ENCODE assay signal across 15 cellular contexts in the genomic region with DNA sequence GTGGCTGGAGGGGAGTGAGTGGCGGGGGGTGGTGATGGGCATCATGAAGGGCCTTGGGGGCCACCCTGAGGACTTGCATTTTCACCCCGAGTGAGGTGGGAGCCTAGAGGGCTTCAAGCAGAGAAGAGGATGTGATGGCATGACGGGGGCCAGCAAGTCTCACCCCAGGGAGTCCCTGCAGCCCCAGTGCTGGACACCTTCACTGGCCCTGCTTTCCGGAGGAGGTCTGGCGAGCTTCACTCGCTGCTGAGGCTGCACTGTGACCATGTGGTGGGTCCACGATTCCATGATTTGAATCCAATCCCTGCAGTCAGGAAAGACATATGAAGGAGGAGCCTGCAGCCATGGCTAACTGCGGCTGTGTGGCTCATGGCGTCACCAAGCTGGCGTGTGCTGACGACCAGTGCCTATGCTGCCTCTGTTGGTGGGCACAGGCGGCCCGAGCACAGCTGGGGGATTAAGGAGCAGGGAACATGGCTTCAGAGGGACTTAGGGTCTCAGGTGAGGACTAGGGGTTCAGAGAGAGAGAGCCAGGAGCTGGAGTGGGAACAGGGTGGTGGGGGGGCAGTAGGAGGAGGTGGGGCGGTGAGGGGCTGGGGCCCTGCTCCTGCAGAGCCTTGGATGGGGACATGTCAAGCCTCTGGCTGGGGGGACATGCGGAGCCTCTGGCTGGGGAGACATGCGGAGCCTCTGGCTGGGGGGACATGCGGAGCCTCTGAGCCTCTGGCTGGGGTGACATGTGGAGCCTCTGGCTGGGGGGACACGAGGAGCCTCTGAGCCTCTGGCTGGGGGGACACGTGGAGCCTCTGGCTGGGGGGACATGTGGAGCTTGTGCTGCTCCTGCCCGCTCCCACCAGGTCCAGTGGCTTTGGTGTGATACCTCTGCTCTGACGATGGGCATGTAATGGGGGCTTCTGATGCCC. TPM values are rescaled to one million over a fixed set of nuclear protein-coding genes. Genes with fewer than 3 reads are reported as not detected.
DNase-seq lines count a peak whose midpoint lies in the region; ATAC-seq, FAIRE-seq and TF ChIP-seq lines count a peak whose summit lies in the region.
"Had no signal": no experiment of that assay in that cellular context is flagged by ENCODE, and none has a peak within 500 bp of the region (broad histone marks: within the 10 kb centered on the region; RNA-seq: fewer than 3 reads in every experiment).

No MANE protein-coding gene starts in this region.

- no peak for DNase-seq in CD4-positive, alpha-beta memory T cell
- no peak for DNase-seq in T-cell
- peak; percentile 37 for DNase-seq in endodermal cell
- no peak for DNase-seq in trophoblast cell
- no peak for DNase-seq in NCI-H187 (lab: John Stamatoyannopoulos, UW)
- DNase-seq in medulla oblongata (ENCODE audit: extremely low spot score): no peak
- DNase-seq in small intestine: no peak
- DNase-seq: dermis blood vessel endothelial cell, NCI-H1105, NCI-H446 had no signal

- H3K4me1 ChIP-seq in CD4-positive, alpha-beta memory T cell (ENCODE audit: insufficient read depth, low read length): peaks cover 92% of the 10 kb centered on the region
- H3K4me1 ChIP-seq in endodermal cell (ENCODE audit: control insufficient read depth, insufficient read depth, low read length) (peaks cover 15% of the 10 kb centered on the region), trophoblast cell (ENCODE audit: control insufficient read depth in 1 of 2, insufficient read depth in 2 of 2, low read length in 2 of 2) (peaks cover 24 to 37% of the 10 kb centered on the region in 2 experiments), small intestine (ENCODE audit: control insufficient read depth in 2 of 2, insufficient read depth in 1 of 2, low read depth in 1 of 2, low read length in 1 of 2) (no peaks in the 10 kb centered on the region)
- H3K4me1 ChIP-seq: ascending aorta had no signal

- peak overlapping the region; percentile 90 to 94 for H3K4me3 ChIP-seq in CD4-positive, alpha-beta memory T cell (ENCODE audit: low read length in 2 of 2)
- no peak overlapping the region for H3K4me3 ChIP-seq in endodermal cell (ENCODE audit: low read length)
- no peak overlapping the region for H3K4me3 ChIP-seq in trophoblast cell (ENCODE audit: low read depth, low read length)
- H3K4me3 ChIP-seq in small intestine (ENCODE audit: low read depth in 1 of 2, low read length in 2 of 2): peak overlapping the region in 1 of 2 donors; percentile 38
- H3K4me3 ChIP-seq: ascending aorta had no signal

- no peak for TF ChIP-seq CTCF in endodermal cell (conservative IDR thresholded peaks at IDR 0.05)

- CTCF ChIA-PET in CD4-positive, alpha-beta memory T cell (lab: Charles Lee; ENCODE audit: partially characterized antibody): interaction anchor here (1.0 to 4.0 kb wide), 8 partner anchors 7 to 62 kb away, joined by 3 to 46 read pairs (median 6); no protein-coding TSS in a partner anchor
- CTCF ChIA-PET in T-cell (lab: Charles Lee): interaction anchor here in 1 of 2 donors (0.9 kb wide), 1 partner anchor 17 kb away, joined by 3 read pairs; no protein-coding TSS in a partner anchor

- H3K4me2 ChIP-seq in trophoblast cell (ENCODE audit: low read length): no peak overlapping the region

- POLR2A ChIA-PET in CD4-positive, alpha-beta memory T cell (lab: Charles Lee; ENCODE audit: partially characterized antibody): interaction anchor here (0.9 to 12.8 kb wide), 7 partner anchors 7 to 126 kb away, joined by 3 to 284 read pairs (median 11); a partner anchor contains a TSS
- POLR2A ChIA-PET in T-cell (lab: Charles Lee): interaction anchor here (0.6 to 0.7 kb wide), 2 partner anchors 777 to 1603 kb away, joined by 4 to 5 read pairs; no protein-coding TSS in a partner anchor

- H3K27ac Mint-ChIP-seq in CD4-positive, alpha-beta memory T cell: peak overlapping the region; percentile 92 to 99 (median 97)
- peak overlapping the region; percentile 100 for H3K27ac Mint-ChIP-seq in T-cell
- H3K27ac Mint-ChIP-seq in endodermal cell: peak overlapping the region; percentile 33
- H3K27ac Mint-ChIP-seq: memory B cell had no signal

- no peak overlapping the region for H3K9ac ChIP-seq in endodermal cell (ENCODE audit: extremely low read depth, low read length, poor library complexity, severe bottlenecking)
- H3K9ac ChIP-seq in trophoblast cell (ENCODE audit: low read length): no peak overlapping the region

- peak overlapping the region; percentile 56 for H2BK12ac ChIP-seq in trophoblast cell (ENCODE audit: low read length)

- H3K9me3 ChIP-seq in CD4-positive, alpha-beta memory T cell (ENCODE audit: control insufficient read depth in 1 of 2, low read length in 2 of 2): no peaks in the 10 kb centered on the region
- no peaks in the 10 kb centered on the region for H3K9me3 ChIP-seq in endodermal cell (ENCODE audit: control insufficient read depth, low read length)
- no peaks in the 10 kb centered on the region for H3K9me3 ChIP-seq in trophoblast cell (ENCODE audit: insufficient read depth, low read depth, low read length)
- no peaks in the 10 kb centered on the region for H3K9me3 ChIP-seq in small intestine (ENCODE audit: control insufficient read depth, low read depth)
- H3K9me3 ChIP-seq: ascending aorta had no signal

- intact Hi-C loops in CD4-positive, alpha-beta memory T cell (cut with micrococcal nuclease): loop anchor here (10.0 kb wide), 1 partner anchor 278 kb away; a partner anchor contains a TSS

- H2BK120ac ChIP-seq in trophoblast cell (ENCODE audit: insufficient read depth, low read length, poor library complexity): no peak overlapping the region

- no peak overlapping the region for H4K91ac ChIP-seq in trophoblast cell (ENCODE audit: low read depth, low read length)

- no peak overlapping the region for H2BK5ac ChIP-seq in trophoblast cell (ENCODE audit: low read depth, low read length, poor library complexity)

- H3K23ac ChIP-seq in trophoblast cell (ENCODE audit: low read length): no peak overlapping the region

- no peak overlapping the region for H3K18ac ChIP-seq in trophoblast cell (ENCODE audit: low read length)

- peak overlapping the region; percentile 93 to 98 (median 96) for H3K4me3 Mint-ChIP-seq in CD4-positive, alpha-beta memory T cell
- H3K4me3 Mint-ChIP-seq in T-cell: peak overlapping the region; percentile 93 to 98 (median 94)
- H3K4me3 Mint-ChIP-seq in endodermal cell: no peak overlapping the region
- H3K4me3 Mint-ChIP-seq: memory B cell had no signal

- no peak for FAIRE-seq in small intestine (lab: Jason Lieb, UNC)

- H3K14ac ChIP-seq in trophoblast cell (ENCODE audit: low read length): peak overlapping the region; percentile 22

- peaks cover 46 to 69% of the 10 kb centered on the region in 2 donors for H3K36me3 Mint-ChIP-seq in CD4-positive, alpha-beta memory T cell
- H3K36me3 Mint-ChIP-seq in T-cell (peaks cover 44% of the 10 kb centered on the region), endodermal cell (ENCODE audit: low read depth) (no peaks in the 10 kb centered on the region)
- H3K36me3 Mint-ChIP-seq: memory B cell had no signal

- no peak overlapping the region for H4K8ac ChIP-seq in trophoblast cell (ENCODE audit: low read depth, low read length)

- H3K79me2 ChIP-seq in trophoblast cell (ENCODE audit: control insufficient read depth, insufficient read depth, low read length, poor library complexity): no peaks in the 10 kb centered on the region

- peaks cover 13% of the 10 kb centered on the region for H3K36me3 ChIP-seq in CD4-positive, alpha-beta memory T cell (ENCODE audit: insufficient read depth, low read length)
- no peaks in the 10 kb centered on the region for H3K36me3 ChIP-seq in endodermal cell (ENCODE audit: control insufficient read depth, insufficient read depth, low read length)
- no peaks in the 10 kb centered on the region for H3K36me3 ChIP-seq in trophoblast cell (ENCODE audit: control insufficient read depth in 1 of 2, insufficient read depth in 2 of 2, low read length in 2 of 2)
- H3K36me3 ChIP-seq in small intestine (ENCODE audit: control insufficient read depth in 2 of 2, insufficient read depth in 2 of 2, low read length in 2 of 2): no peaks in the 10 kb centered on the region
- H3K36me3 ChIP-seq: ascending aorta had no signal

- no peaks in the 10 kb centered on the region for H3K27me3 Mint-ChIP-seq in CD4-positive, alpha-beta memory T cell
- H3K27me3 Mint-ChIP-seq in T-cell (no peaks in the 10 kb centered on the region), endodermal cell (ENCODE audit: insufficient read depth) (no peaks in the 10 kb centered on the region)
- H3K27me3 Mint-ChIP-seq: memory B cell had no signal

- H3K4ac ChIP-seq in trophoblast cell (ENCODE audit: low read depth, low read length): no peak overlapping the region

- H4K12ac ChIP-seq in trophoblast cell (ENCODE audit: low read depth, low read length): no peak overlapping the region

- peaks cover 20% of the 10 kb centered on the region for H3K79me1 ChIP-seq in trophoblast cell (ENCODE audit: low read length)

- H3K4me1 Mint-ChIP-seq in CD4-positive, alpha-beta memory T cell: peaks cover 60 to 95% (median 73%) of the 10 kb centered on the region in 4 donors
- H3K4me1 Mint-ChIP-seq in T-cell (peaks cover 82 to 92% (median 91%) of the 10 kb centered on the region in 3 donors), endodermal cell (peaks cover 48% of the 10 kb centered on the region)

- H2AK5ac ChIP-seq in trophoblast cell (ENCODE audit: low read length): peak overlapping the region; percentile 57

- no peak for ATAC-seq in T-cell (replicated peaks in 1 of 4)
- ATAC-seq: Panc1 had no signal

- H3K9me3 Mint-ChIP-seq in CD4-positive, alpha-beta memory T cell: no peaks in the 10 kb centered on the region
- H3K9me3 Mint-ChIP-seq in T-cell (no peaks in the 10 kb centered on the region), endodermal cell (no peaks in the 10 kb centered on the region)
- H3K9me3 Mint-ChIP-seq: memory B cell had no signal

- H3K27me3 ChIP-seq in CD4-positive, alpha-beta memory T cell (ENCODE audit: insufficient read depth, low read length): no peaks in the 10 kb centered on the region
- H3K27me3 ChIP-seq in endodermal cell (ENCODE audit: control insufficient read depth, insufficient read depth, low read length, poor library complexity, severe bottlenecking): no peaks in the 10 kb centered on the region
- H3K27me3 ChIP-seq in trophoblast cell (ENCODE audit: insufficient read depth, low read length): no peaks in the 10 kb centered on the region
- no peaks in the 10 kb centered on the region for H3K27me3 ChIP-seq in small intestine (ENCODE audit: control insufficient read depth in 2 of 2, insufficient read depth in 2 of 2, low read length in 2 of 2)
- H3K27me3 ChIP-seq: ascending aorta had no signal

- 94 to 97% methylated on average over 10 to 21 of the region's 21 CpGs for WGBS in endodermal cell (ENCODE audit: insufficient coverage in 1 of 2, insufficient read length in 1 of 2), 2 experiments
- no CpG with 5 or more reads among the region's 21 CpGs for WGBS in trophoblast cell (ENCODE audit: extremely low coverage, insufficient coverage, insufficient read length)
- WGBS in small intestine, 3 donors: 77 to 84% (median 82%) methylated on average over 20 to 21 of the region's 21 CpGs

- peak overlapping the region; percentile 91 for H3K27ac ChIP-seq in CD4-positive, alpha-beta memory T cell (ENCODE audit: low read depth, low read length)
- H3K27ac ChIP-seq in endodermal cell (ENCODE audit: low read depth, low read length) (no peak overlapping the region), trophoblast cell (ENCODE audit: low read depth, low read length) (no peak overlapping the region), small intestine (ENCODE audit: low read depth in 1 of 2, low read length in 1 of 2) (no peak overlapping the region)
- H3K27ac ChIP-seq: ascending aorta, C4-2B had no signal

- no peak overlapping the region for H2AFZ ChIP-seq in trophoblast cell (ENCODE audit: insufficient read depth, low read length, poor library complexity)

RNA-seq across cellular contexts. Expression of a gene that starts 3.6 kb away (rescaled TPM):
- 100 to 1,000 TPM; 404 to 419 TPM for total RNA-seq in CD4-positive, alpha-beta memory T cell
- polyA plus RNA-seq in CD4-positive, alpha-beta memory T cell: 100 to 1,000 TPM; 140 to 149 TPM
- 100 to 1,000 TPM; 449 to 534 (median 468) TPM for total RNA-seq in T-cell
- total RNA-seq in endodermal cell: 10 to 100 TPM in 1 of 2 donors, 1 to 10 TPM in 1; 8.3 to 10.4 TPM
- 1.8 TPM for polyA plus RNA-seq in endodermal cell (2013, experiment 1 of 2)
- polyA plus RNA-seq in endodermal cell (2013, experiment 2 of 2): 3.1 TPM
- 3.2 and 3.3 TPM in 2 replicates for polyA plus RNA-seq in trophoblast cell (2013)
- polyA plus RNA-seq in small intestine: 10 to 100 TPM in 1 of 3 donors, 1 to 10 TPM in 2; 2.5 to 15.9 (median 3.9) TPM
- total RNA-seq: dermis blood vessel endothelial cell, pulmonary artery endothelial cell had no signal

RNA-seq across cellular contexts. Expression of a gene that starts 47.4 kb away (rescaled TPM):
- 10 to 100 TPM; 13.0 to 13.3 TPM for total RNA-seq in CD4-positive, alpha-beta memory T cell
- not detected for polyA plus RNA-seq in CD4-positive, alpha-beta memory T cell
- 10 to 100 TPM; 15.3 to 24.1 (median 16.6) TPM for total RNA-seq in T-cell
- total RNA-seq in endodermal cell: 10 to 100 TPM; 12.5 to 17.4 TPM
- polyA plus RNA-seq in endodermal cell (2013, experiment 1 of 2): 7.2 TPM
- 7.0 TPM for polyA plus RNA-seq in endodermal cell (2013, experiment 2 of 2)
- polyA plus RNA-seq in trophoblast cell (2013): 4.4 TPM in 2 replicates
- 10 to 100 TPM in 1 of 3 donors, 1 to 10 TPM in 2; 1.4 to 13.6 (median 8.6) TPM for polyA plus RNA-seq in small intestine

RNA-seq across cellular contexts. Expression of a gene that starts 53.1 kb away (rescaled TPM):
- 10 to 100 TPM; 96.1 to 97.6 TPM for total RNA-seq in CD4-positive, alpha-beta memory T cell
- 10 to 100 TPM; 12.0 to 15.5 TPM for polyA plus RNA-seq in CD4-positive, alpha-beta memory T cell
- total RNA-seq in T-cell: 100 to 1,000 TPM in 3 of 5 donors, 10 to 100 TPM in 2; 86.3 to 124 (median 101) TPM
- total RNA-seq in endodermal cell: 10 to 100 TPM; 71.8 to 75.0 TPM
- 71.7 TPM for polyA plus RNA-seq in endodermal cell (2013, experiment 1 of 2)
- 68.6 TPM for polyA plus RNA-seq in endodermal cell (2013, experiment 2 of 2)
- polyA plus RNA-seq in trophoblast cell (2013): 40.9 and 41.1 TPM in 2 replicates
- 10 to 100 TPM; 66.5 to 91.2 (median 68.3) TPM for polyA plus RNA-seq in small intestine

Comparison
In these comparisons a context has a peak if more than half of its experiments do, and no peak if none do; other contexts are left out.
1. H3K4me3 ChIP-seq: peak in CD4-positive, alpha-beta memory T cell (2 of 2); none in endodermal cell (single experiment) and trophoblast cell (single experiment).
2. H3K27ac Mint-ChIP-seq: peak in every context shown above with its lines; median percentile 100 in T-cell; 97 in CD4-positive, alpha-beta memory T cell; 33 in endodermal cell.
3. RNA of a gene that starts 3.6 kb away (total RNA-seq): 449 to 534 TPM in T-cell and 404 to 419 TPM in CD4-positive, alpha-beta memory T cell; 8.3 to 10.4 TPM in endodermal cell; every median in the first group is over 10 times any median in the second.